ENCODE assay signal across 30 cellular contexts in genomic region chr17:4173771-4174170, GRCh38. TPM values are rescaled to one million over a fixed set of nuclear protein-coding genes. Genes with fewer than 3 reads are reported as not detected.
DNase-seq lines count a peak whose midpoint lies in the region; ATAC-seq and TF ChIP-seq lines count a peak whose summit lies in the region.
"Had no signal": no experiment of that assay in that cellular context is flagged by ENCODE, and none has a peak within 500 bp of the region (broad histone marks: within the 10 kb centered on the region; RNA-seq: fewer than 3 reads in every experiment).

No MANE protein-coding gene starts in this region.

- peak overlapping the region; percentile 54 for H3K27ac Mint-ChIP-seq in T-helper 1 cell treated with Interleukin-12 subunit alpha and Interleukin-12 subunit beta and Interleukin-4 antibody, amounts not matched to agents 30 μg/mL and 1 μg/mL, for 36 hours
- H3K27ac Mint-ChIP-seq in natural killer cell, result peak overlapping the region; percentile 80 to 85
- peak overlapping the region in 1 of 2 donors; percentile 43 for H3K27ac Mint-ChIP-seq in natural killer cell treated with Interleukin-12 subunit alpha and Interleukin-12 subunit beta and Interleukin-15 and Interleukin-18, amount 100 ng/mL, for 72 hours
- peak overlapping the region; percentile 94 for H3K27ac Mint-ChIP-seq in central memory CD8-positive, alpha-beta T cell (ENCODE audit: low read depth)
- H3K27ac Mint-ChIP-seq: endodermal cell, IgD-negative memory B cell had no signal

- peaks cover 0 to 56% (median 26%) of the 10 kb centered on the region in 6 donors for H3K4me1 ChIP-seq in spleen

- H3K27me3 Mint-ChIP-seq in T-helper 1 cell treated with Interleukin-12 subunit alpha and Interleukin-12 subunit beta and Interleukin-4 antibody, amounts not matched to agents 30 μg/mL and 1 μg/mL, for 36 hours (ENCODE audit: low read depth), result no peaks in the 10 kb centered on the region
- H3K27me3 Mint-ChIP-seq in natural killer cell (ENCODE audit: low read depth in 2 of 2), result no peaks in the 10 kb centered on the region
- no peaks in the 10 kb centered on the region for H3K27me3 Mint-ChIP-seq in natural killer cell treated with Interleukin-12 subunit alpha and Interleukin-12 subunit beta and Interleukin-15 and Interleukin-18, amount 100 ng/mL, for 72 hours
- H3K27me3 Mint-ChIP-seq in central memory CD8-positive, alpha-beta T cell, result no peaks in the 10 kb centered on the region
- H3K27me3 Mint-ChIP-seq: IgD-negative memory B cell had no signal

- no peaks in the 10 kb centered on the region for H3K9me3 ChIP-seq in spleen
- H3K9me3 ChIP-seq: BLaER1 treated with 17β-estradiol and CSF1 and Interleukin-3, amounts not matched to agents 10 nM and 100 nM; left lung; stomach had no signal

- TF ChIP-seq CTCF in natural killer cell (IDR thresholded peaks at IDR 0.05) (no peak), spleen (IDR thresholded peaks at IDR 0.05 in 8 of 11, conservative IDR thresholded peaks at IDR 0.05 in 3 of 11) (no peak)

- H3K4me3 Mint-ChIP-seq in T-helper 1 cell treated with Interleukin-12 subunit alpha and Interleukin-12 subunit beta and Interleukin-4 antibody, amounts not matched to agents 30 μg/mL and 1 μg/mL, for 36 hours, result no peak overlapping the region
- no peak overlapping the region for H3K4me3 Mint-ChIP-seq in natural killer cell
- H3K4me3 Mint-ChIP-seq in natural killer cell treated with Interleukin-12 subunit alpha and Interleukin-12 subunit beta and Interleukin-15 and Interleukin-18, amount 100 ng/mL, for 72 hours, result no peak overlapping the region
- peak overlapping the region; percentile 18 for H3K4me3 Mint-ChIP-seq in central memory CD8-positive, alpha-beta T cell
- H3K4me3 Mint-ChIP-seq: activated naive CD4-positive, alpha-beta T cell treated with anti-CD3 and anti-CD28 coated beads for 36 hours; endodermal cell had no signal

- H3K27ac ChIP-seq in spleen, result peak overlapping the region in 3 of 8 donors; percentile 15 to 81 (median 31)
- H3K27ac ChIP-seq: 22Rv1; BLaER1 treated with 17β-estradiol and CSF1 and Interleukin-3, amounts not matched to agents 10 nM and 100 nM; cardiac muscle cell; left lung; stomach had no signal

- peaks cover 75% of the 10 kb centered on the region for H3K36me3 Mint-ChIP-seq in T-helper 1 cell treated with Interleukin-12 subunit alpha and Interleukin-12 subunit beta and Interleukin-4 antibody, amounts not matched to agents 30 μg/mL and 1 μg/mL, for 36 hours (ENCODE audit: low read depth)
- no peaks in the 10 kb centered on the region for H3K36me3 Mint-ChIP-seq in natural killer cell
- peaks cover 19% of the 10 kb centered on the region for H3K36me3 Mint-ChIP-seq in natural killer cell treated with Interleukin-12 subunit alpha and Interleukin-12 subunit beta and Interleukin-15 and Interleukin-18, amount 100 ng/mL, for 72 hours
- peaks cover 43% of the 10 kb centered on the region for H3K36me3 Mint-ChIP-seq in central memory CD8-positive, alpha-beta T cell (ENCODE audit: insufficient read depth)

- peaks cover 17 to 100% (median 98%) of the 10 kb centered on the region in 6 donors for H3K36me3 ChIP-seq in spleen

- no peak overlapping the region for H3K4me3 ChIP-seq in spleen
- H3K4me3 ChIP-seq: BLaER1 treated with 17β-estradiol and CSF1 and Interleukin-3, amounts not matched to agents 10 nM and 100 nM; cardiac muscle cell; left lung; smooth muscle cell; stomach had no signal

- H3K27me3 ChIP-seq in spleen (replicated peaks in 1 of 7), result no peaks in the 10 kb centered on the region
- H3K27me3 ChIP-seq: BLaER1 treated with 17β-estradiol and CSF1 and Interleukin-3, amounts not matched to agents 10 nM and 100 nM; cardiac muscle cell; left lung; stomach had no signal

- DNase-seq in T-helper 1 cell (no peak), natural killer cell (no peak), spleen (peak; percentile 29), COLO668 (lab: John Stamatoyannopoulos, UW; ENCODE audit: unreplicated experiment) (no peak), HCEC 1CT (no peak)
- no peak for DNase-seq in natural killer cell treated with Interleukin-12 subunit alpha and Interleukin-12 subunit beta and Interleukin-15 and Interleukin-18, amount 100 ng/mL, for 72 hours (ENCODE audit: low spot score)
- no peak for DNase-seq in central memory CD8-positive, alpha-beta T cell (ENCODE audit: low spot score in 2 of 2)
- DNase-seq: activated CD4-positive, CD25-positive, alpha-beta regulatory T cell; activated naive CD4-positive, alpha-beta T cell treated with anti-CD3 and anti-CD28 coated beads for 36 hours; DMS79 treated with DMSO at 0.1 percent for 48 hours; endodermal cell; GF-D8; glutamatergic neuron; islet precursor cell; left lung; mesenchymal stem cell; NCI-H1048; NCI-H2107; NCI-H446; NCI-H774; SIG-M5; stimulated activated CD4-positive, alpha-beta T cell treated with anti-CD3 and anti-CD28 coated beads, Interleukin-1b, Interleukin-23, amount 100 ng/mL, for 48 hours; stomach had no signal

- no peak for ATAC-seq in natural killer cell
- ATAC-seq in natural killer cell treated with Interleukin-12 subunit alpha and Interleukin-12 subunit beta and Interleukin-15 and Interleukin-18, amount 100 ng/mL, for 72 hours, result no peak
- no peak for ATAC-seq in central memory CD8-positive, alpha-beta T cell (replicated peaks; ENCODE audit: extremely low read depth, poor library complexity, severe bottlenecking)
- ATAC-seq: left lung, right cardiac atrium had no signal

- 95 to 100% (median 96%) methylated on average over 6 to 7 of the region's 7 CpGs for WGBS in spleen, 5 donors

- intact Hi-C loops in natural killer cell (cut with micrococcal nuclease) (no loop called here), spleen (cut with DNase I; ENCODE audit: low total_unique reads) (no loop called here)

- peaks cover 42% of the 10 kb centered on the region for H3K4me1 Mint-ChIP-seq in T-helper 1 cell treated with Interleukin-12 subunit alpha and Interleukin-12 subunit beta and Interleukin-4 antibody, amounts not matched to agents 30 μg/mL and 1 μg/mL, for 36 hours (ENCODE audit: low read depth)
- H3K4me1 Mint-ChIP-seq in natural killer cell, result peaks cover 32 to 41% of the 10 kb centered on the region in 2 donors
- H3K4me1 Mint-ChIP-seq in natural killer cell treated with Interleukin-12 subunit alpha and Interleukin-12 subunit beta and Interleukin-15 and Interleukin-18, amount 100 ng/mL, for 72 hours (ENCODE audit: low read depth in 2 of 2), result peaks cover 45 to 48% of the 10 kb centered on the region in 2 donors
- H3K4me1 Mint-ChIP-seq in central memory CD8-positive, alpha-beta T cell, result peaks cover 35% of the 10 kb centered on the region
- H3K4me1 Mint-ChIP-seq: endodermal cell, IgD-negative memory B cell had no signal

- no peak for TF ChIP-seq POLR2A in spleen (IDR thresholded peaks at IDR 0.05)

- H3K9me3 Mint-ChIP-seq in T-helper 1 cell treated with Interleukin-12 subunit alpha and Interleukin-12 subunit beta and Interleukin-4 antibody, amounts not matched to agents 30 μg/mL and 1 μg/mL, for 36 hours, result no peaks in the 10 kb centered on the region
- H3K9me3 Mint-ChIP-seq in natural killer cell, result no peaks in the 10 kb centered on the region
- no peaks in the 10 kb centered on the region for H3K9me3 Mint-ChIP-seq in natural killer cell treated with Interleukin-12 subunit alpha and Interleukin-12 subunit beta and Interleukin-15 and Interleukin-18, amount 100 ng/mL, for 72 hours
- H3K9me3 Mint-ChIP-seq in central memory CD8-positive, alpha-beta T cell, result no peaks in the 10 kb centered on the region
- H3K9me3 Mint-ChIP-seq: activated naive CD4-positive, alpha-beta T cell treated with anti-CD3 and anti-CD28 coated beads for 36 hours; endodermal cell; IgD-negative memory B cell had no signal

RNA-seq across cellular contexts. Expression of gene CYB5D2, which starts 30.8 kb away (rescaled TPM):
- 1 to 10 TPM; 5.3 to 7.1 (median 6.4) TPM for total RNA-seq in natural killer cell
- 10 to 100 TPM in 1 of 2 donors, 1 to 10 TPM in 1; 7.2 to 13.2 TPM for total RNA-seq in natural killer cell treated with Interleukin-12 subunit alpha and Interleukin-12 subunit beta and Interleukin-15 and Interleukin-18, amount 100 ng/mL, for 72 hours
- 10 to 100 TPM in 6 of 7 donors, 1 to 10 TPM in 1; 7.5 to 24.7 (median 16.3) TPM for total RNA-seq in spleen
- 10 to 100 TPM in 2 of 3 donors, 1 to 10 TPM in 1; 9.7 to 14.7 (median 11.0) TPM for polyA plus RNA-seq in spleen

RNA-seq across cellular contexts. Expression of gene ZZEF1, which starts 30.9 kb away (rescaled TPM):
- total RNA-seq in natural killer cell (100 to 1,000 TPM; 102 to 126 (median 125) TPM), spleen (100 to 1,000 TPM in 6 of 7 donors, 10 to 100 TPM in 1; 70.1 to 153 (median 111) TPM)
- total RNA-seq in natural killer cell treated with Interleukin-12 subunit alpha and Interleukin-12 subunit beta and Interleukin-15 and Interleukin-18, amount 100 ng/mL, for 72 hours, result 10 to 100 TPM; 65.0 to 96.3 TPM
- polyA plus RNA-seq in spleen, result 10 to 100 TPM in 1 of 3 donors, 1 to 10 TPM in 2; 5.3 to 12.7 (median 5.5) TPM
